In genomic region chr11:113313601-113314000, GRCh38 we compare ENCODE assay signal across 8 cellular contexts. TPM values are rescaled to one million over a fixed set of nuclear protein-coding genes. Genes with fewer than 3 reads are reported as not detected.
DNase-seq lines count a peak whose midpoint lies in the region; TF ChIP-seq lines count a peak whose summit lies in the region.

No MANE protein-coding gene starts in this region.

- TF ChIP-seq POLR2A in esophagus squamous epithelium (IDR thresholded peaks at IDR 0.05) (no peak), spleen (IDR thresholded peaks at IDR 0.05) (no peak)

- DNase-seq in NCI-H510A treated with DMSO at 0.1 percent for 48 hours (lab: John Stamatoyannopoulos, UW), result peak; percentile 26
- no peak for DNase-seq in NCI-H510A (lab: John Stamatoyannopoulos, UW)
- DNase-seq in SJSA1 (ENCODE audit: low read depth in 1 of 2, low spot score in 2 of 2), result no peak
- no peak for DNase-seq in esophagus squamous epithelium (lab: John Stamatoyannopoulos, UW)
- no peak for DNase-seq in spleen
- no peak for DNase-seq in NCI-H1417 treated with DMSO at 0.1 percent for 48 hours (lab: John Stamatoyannopoulos, UW)
- DNase-seq in posterior cingulate gyrus, result no peak
- DNase-seq in H4 (ENCODE audit: low spot score), result no peak

- WGBS in esophagus squamous epithelium, 2 donors, result 77 to 88% methylated on average over 3 of the region's 3 CpGs
- WGBS in spleen, 5 donors, result 88 to 96% (median 96%) methylated on average over 3 of the region's 3 CpGs

- H3K9me3 ChIP-seq in SJSA1 (replicated peaks) (no peaks in the 10 kb centered on the region), esophagus squamous epithelium (no peaks in the 10 kb centered on the region), spleen (no peaks in the 10 kb centered on the region)

- no peaks in the 10 kb centered on the region for H3K36me3 ChIP-seq in SJSA1
- H3K36me3 ChIP-seq in esophagus squamous epithelium, result peaks cover 0 to 14% (median 0%) of the 10 kb centered on the region in 3 donors
- H3K36me3 ChIP-seq in spleen, result peaks cover 0 to 21% (median 2%) of the 10 kb centered on the region in 6 donors

- H3K27ac ChIP-seq in SJSA1, result no peak overlapping the region
- peak overlapping the region in 3 of 4 donors; percentile 89 to 92 (median 92) for H3K27ac ChIP-seq in esophagus squamous epithelium
- H3K27ac ChIP-seq in spleen, result peak overlapping the region in 5 of 8 donors; percentile 86 to 92 (median 89)

- no peak for TF ChIP-seq CTCF in esophagus squamous epithelium (IDR thresholded peaks at IDR 0.05)
- no peak for TF ChIP-seq CTCF in spleen (IDR thresholded peaks at IDR 0.05 in 8 of 11, conservative IDR thresholded peaks at IDR 0.05 in 3 of 11)

- H3K4me3 ChIP-seq in SJSA1 (peak overlapping the region; percentile 65), esophagus squamous epithelium (no peak overlapping the region), spleen (peak overlapping the region in 4 of 8 donors; percentile 75 to 97 (median 82))

- peaks cover 19% of the 10 kb centered on the region for H3K4me1 ChIP-seq in SJSA1 (replicated peaks)
- peaks cover 6 to 38% (median 19%) of the 10 kb centered on the region in 3 donors for H3K4me1 ChIP-seq in esophagus squamous epithelium
- H3K4me1 ChIP-seq in spleen, result peaks cover 6 to 28% (median 16%) of the 10 kb centered on the region in 6 donors

- H3K27me3 ChIP-seq in SJSA1 (replicated peaks) (no peaks in the 10 kb centered on the region), esophagus squamous epithelium (no peaks in the 10 kb centered on the region), spleen (replicated peaks in 1 of 7) (no peaks in the 10 kb centered on the region)

- intact Hi-C loops in esophagus squamous epithelium (cut with DNase I) (no loop called here), spleen (cut with DNase I; ENCODE audit: low total_unique reads) (no loop called here), posterior cingulate gyrus (cut with DNase I) (no loop called here)

RNA-seq across cellular contexts. Expression of gene TTC12, which starts 0.8 kb away (rescaled TPM):
- 3.2 and 8.3 TPM in 2 replicates for total RNA-seq in SJSA1 (2014; rRNA removed; shearing (Covaris generic))
- 10 to 100 TPM in 2 of 4 donors, 1 to 10 TPM in 2; 2.2 to 14.7 (median 10.8) TPM for total RNA-seq in esophagus squamous epithelium
- 10 to 100 TPM in 6 of 7 donors, 1 to 10 TPM in 1; 8.9 to 29.8 (median 19.7) TPM for total RNA-seq in spleen
- polyA plus RNA-seq in spleen, result 1 to 10 TPM; 4.2 to 5.3 (median 5.0) TPM
- 10.8 and 17.2 TPM in 2 replicates for total RNA-seq in H4 (2014; rRNA removed; shearing (Covaris generic))
